ENCODE assay signal across 17 cellular contexts in genomic region chr6:46918830-46919229, GRCh38. TPM values are rescaled to one million over a fixed set of nuclear protein-coding genes. Genes with fewer than 3 reads are reported as not detected.
A peak's percentile ranks its signal among the peaks of the same experiment; 100 is the strongest.
DNase-seq lines count a peak whose midpoint lies in the region; ATAC-seq and TF ChIP-seq lines count a peak whose summit lies in the region.
"Had no signal": no experiment of that assay in that cellular context is flagged by ENCODE, and none has a peak within 500 bp of the region (broad histone marks: within the 10 kb centered on the region; RNA-seq: fewer than 3 reads in every experiment).

No MANE protein-coding gene starts in this region.

- no peaks in the 10 kb centered on the region for H3K9me3 Mint-ChIP-seq in GM23338

- no peaks in the 10 kb centered on the region for H4K20me1 ChIP-seq in GM23338 (replicated peaks; ENCODE audit: insufficient read depth)

- H3K4me1 ChIP-seq in GM23338 (ENCODE audit: insufficient read depth): no peaks in the 10 kb centered on the region
- H3K4me1 ChIP-seq in lower lobe of right lung: peaks cover 67% of the 10 kb centered on the region
- peaks cover 0 to 32% (median 5%) of the 10 kb centered on the region in 6 donors for H3K4me1 ChIP-seq in spleen
- H3K4me1 ChIP-seq: BE2C had no signal

- WGBS in spleen, 5 donors: 72 to 87% (median 83%) methylated on average over 3 of the region's 3 CpGs

- H3K79me2 ChIP-seq in GM23338 (replicated peaks; ENCODE audit: insufficient read depth): no peaks in the 10 kb centered on the region

- H3K9me3 ChIP-seq in lower lobe of right lung: no peaks in the 10 kb centered on the region
- no peaks in the 10 kb centered on the region for H3K9me3 ChIP-seq in spleen
- H3K9me3 ChIP-seq: BE2C had no signal

- H3K27ac ChIP-seq in GM23338 (ENCODE audit: low read depth): no peak overlapping the region
- H3K27ac ChIP-seq in brain microvascular endothelial cell: no peak overlapping the region
- peak overlapping the region; percentile 91 for H3K27ac ChIP-seq in lower lobe of right lung
- peak overlapping the region in 6 of 8 donors; percentile 19 to 87 (median 81) for H3K27ac ChIP-seq in spleen
- H3K27ac ChIP-seq: HL-60 had no signal

- no peaks in the 10 kb centered on the region for H3F3A ChIP-seq in GM23338 (replicated peaks; ENCODE audit: low read depth)

- no peak overlapping the region for H3K4me2 ChIP-seq in GM23338

- no peak overlapping the region for H3K4me3 Mint-ChIP-seq in GM23338
- H3K4me3 Mint-ChIP-seq: CD4-positive, alpha-beta memory T cell had no signal

- TF ChIP-seq POLR2A in spleen (IDR thresholded peaks at IDR 0.05): no peak

- H3K27me3 ChIP-seq in GM23338 (ENCODE audit: insufficient read depth) (no peaks in the 10 kb centered on the region), brain microvascular endothelial cell (replicated peaks) (no peaks in the 10 kb centered on the region), lower lobe of right lung (ENCODE audit: low read depth) (no peaks in the 10 kb centered on the region), spleen (replicated peaks in 1 of 7) (no peaks in the 10 kb centered on the region)
- H3K27me3 ChIP-seq: BE2C had no signal

- H3K9me2 ChIP-seq in GM23338 (ENCODE audit: insufficient read depth): no peaks in the 10 kb centered on the region

- peaks cover 5% of the 10 kb centered on the region for H3K27me3 Mint-ChIP-seq in GM23338 (ENCODE audit: insufficient read depth, low read depth, poor library complexity)
- H3K27me3 Mint-ChIP-seq: CD4-positive, alpha-beta memory T cell had no signal

- no peaks in the 10 kb centered on the region for H3K36me3 ChIP-seq in GM23338 (ENCODE audit: insufficient read depth)
- H3K36me3 ChIP-seq in brain microvascular endothelial cell (replicated peaks): no peaks in the 10 kb centered on the region
- H3K36me3 ChIP-seq in lower lobe of right lung: no peaks in the 10 kb centered on the region
- no peaks in the 10 kb centered on the region for H3K36me3 ChIP-seq in spleen
- H3K36me3 ChIP-seq: BE2C had no signal

- no peaks in the 10 kb centered on the region; the same call in 1 of the 3 replicates for H3K4me1 Mint-ChIP-seq in GM23338
- H3K4me1 Mint-ChIP-seq: CD4-positive, alpha-beta memory T cell had no signal

- DNase-seq in GM23338 (ENCODE audit: low spot score) (no peak), brain microvascular endothelial cell (peak; percentile 49), lower lobe of right lung (no peak), spleen (no peak), cerebellum (ENCODE audit: low spot score) (no peak), COLO829 (ENCODE audit: low spot score) (no peak)
- DNase-seq: BE2C; CD4-positive, alpha-beta memory T cell; DMS79 treated with DMSO at 0.1 percent for 48 hours; NCI-H1436 treated with DMSO at 0.1 percent for 48 hours; NCI-H2081; NCI-H524; RPMI8226 had no signal

- H3K27ac Mint-ChIP-seq in GM23338: no peak overlapping the region
- H3K27ac Mint-ChIP-seq: CD4-positive, alpha-beta memory T cell had no signal

- in situ Hi-C loops in brain microvascular endothelial cell (cut with HindIII; ENCODE audit: low pct_ligation_motif_present, low sequenced_read_pairs): no loop called here

- peak overlapping the region; percentile 80; the same call in 1 of the 2 replicates for H2AFZ ChIP-seq in GM23338

- ATAC-seq in GM23338 (no peak), lower lobe of right lung (no peak), HG02759 (IDR thresholded peaks at IDR 0.05; ENCODE audit: unreplicated experiment) (no peak)

- H3K36me3 Mint-ChIP-seq in GM23338 (ENCODE audit: low read depth): no peaks in the 10 kb centered on the region
- H3K36me3 Mint-ChIP-seq: CD4-positive, alpha-beta memory T cell had no signal

- no peak overlapping the region for H3K4me3 ChIP-seq in GM23338
- no peak overlapping the region for H3K4me3 ChIP-seq in brain microvascular endothelial cell (ENCODE audit: low read depth, low read length)
- peak overlapping the region; percentile 62 for H3K4me3 ChIP-seq in lower lobe of right lung
- peak overlapping the region in 5 of 8 donors; percentile 32 to 68 (median 46) for H3K4me3 ChIP-seq in spleen

- TF ChIP-seq CTCF in GM23338 (conservative IDR thresholded peaks at IDR 0.05; ENCODE audit: low read depth in 2 of 2): no peak
- TF ChIP-seq CTCF in brain microvascular endothelial cell (IDR thresholded peaks at IDR 0.05; ENCODE audit: low read depth, low read length, missing control alignments): no peak
- no peak for TF ChIP-seq CTCF in lower lobe of right lung (IDR thresholded peaks at IDR 0.05)
- TF ChIP-seq CTCF in spleen (IDR thresholded peaks at IDR 0.05 in 8 of 11, conservative IDR thresholded peaks at IDR 0.05 in 3 of 11): no peak

- intact Hi-C loops in lower lobe of right lung (cut with DNase I) (no loop called here), spleen (cut with DNase I; ENCODE audit: low total_unique reads) (no loop called here)

TF ChIP-seq in GM23338, 12 proteins besides CTCF, POLR2A, EP300 and RAD21 (continues in another document):
- TF ChIP-seq REST (IDR thresholded peaks at IDR 0.05; ENCODE audit: unreplicated experiment): no peak
- no peak for TF ChIP-seq ETS1 (IDR thresholded peaks at IDR 0.05)
- TF ChIP-seq EZH2phosphoT487 (IDR thresholded peaks at IDR 0.05; ENCODE audit: unreplicated experiment): no peak
- TF ChIP-seq CREB1 (CRISPR knock-in tag; IDR thresholded peaks at IDR 0.05; ENCODE audit: low read depth): no peak
- TF ChIP-seq STAT1 (IDR thresholded peaks at IDR 0.05; ENCODE audit: unreplicated experiment): no peak
- TF ChIP-seq JUNB (IDR thresholded peaks at IDR 0.05; ENCODE audit: unreplicated experiment): no peak
- TF ChIP-seq ZNF114 (CRISPR knock-in tag; IDR thresholded peaks at IDR 0.05): no peak
- no peak for TF ChIP-seq EZH2 (IDR thresholded peaks at IDR 0.05; ENCODE audit: low read depth, unreplicated experiment)
- no peak for TF ChIP-seq POLR2AphosphoS5 (IDR thresholded peaks at IDR 0.05; ENCODE audit: low read depth)
- no peak for TF ChIP-seq NANOG (IDR thresholded peaks at IDR 0.05; ENCODE audit: borderline replicate concordance)
- TF ChIP-seq ZNF331 (CRISPR knock-in tag; IDR thresholded peaks at IDR 0.05; ENCODE audit: low read depth): no peak

RNA-seq across cellular contexts. Expression of gene ADGRF5, which starts 2.9 kb away (rescaled TPM):
- not detected in 2 replicates for total RNA-seq in GM23338 (2014; rRNA removed; shearing (Covaris generic))
- polyA plus RNA-seq in GM23338 (2016; fragmentation: Nextera tagmentation; extraction: Ambion mirVana): not detected in 2 replicates
- 238 TPM for total RNA-seq in lower lobe of right lung
- total RNA-seq in spleen: 100 to 1,000 TPM in 5 of 7 donors, 10 to 100 TPM in 2; 40.6 to 129 (median 103) TPM
- 10 to 100 TPM in 2 of 3 donors, 1 to 10 TPM in 1; 5.2 to 15.8 (median 10.5) TPM for polyA plus RNA-seq in spleen
- 8.0 TPM for total RNA-seq in cerebellum
- total RNA-seq: CD4-positive, alpha-beta memory T cell; OCI-LY7 had no signal
- polyA plus RNA-seq: CD4-positive, alpha-beta memory T cell; H1 had no signal

Comparison
In these comparisons a context has a peak if more than half of its experiments do, and no peak if none do; other contexts are left out.
1. H3K27ac ChIP-seq: peak in lower lobe of right lung (single experiment) and spleen (6 of 8); none in GM23338 (single experiment) and brain microvascular endothelial cell (single experiment).
2. H3K4me3 ChIP-seq: peak in lower lobe of right lung (single experiment) and spleen (5 of 8); none in GM23338 (single experiment) and brain microvascular endothelial cell (single experiment).